In genomic region chr7:197413-198335, GRCh38 we compare ENCODE assay signal across 1 cellular context.
TF ChIP-seq lines count a peak whose summit lies in the region.

No MANE protein-coding gene starts in this region.

TF ChIP-seq in HepG2, 621 proteins besides CTCF, POLR2A, EP300 and RAD21 (continued from another document and continues in another):
- TF ChIP-seq ZNF687 (CRISPR knock-in tag; IDR thresholded peaks at IDR 0.05) (peak; percentile 91), ZNF350 (CRISPR knock-in tag; IDR thresholded peaks at IDR 0.05; ENCODE audit: borderline replicate concordance, low read depth) (no peak), ZMYM2 (CRISPR knock-in tag; IDR thresholded peaks at IDR 0.05) (peak; percentile 40; the same call in 1 of the 2 replicates), ZNF782 (CRISPR knock-in tag; IDR thresholded peaks at IDR 0.05; ENCODE audit: borderline replicate concordance) (no peak), ZNF101 (CRISPR knock-in tag; IDR thresholded peaks at IDR 0.05; ENCODE audit: borderline replicate concordance, low read depth) (no peak), ZNF883 (CRISPR knock-in tag; IDR thresholded peaks at IDR 0.05; ENCODE audit: not compliant biosample characterization) (no peak), NFATC3 (CRISPR knock-in tag; IDR thresholded peaks at IDR 0.05) (no peak), ZNF512B (CRISPR knock-in tag; IDR thresholded peaks at IDR 0.05; ENCODE audit: borderline replicate concordance) (no peak), ZNF180 (CRISPR knock-in tag; IDR thresholded peaks at IDR 0.05; ENCODE audit: borderline replicate concordance, low read depth) (no peak), U2AF1 (optimal IDR thresholded peaks at IDR 0.05; ENCODE audit: low read depth, low read length) (no peak), NR3C1 (CRISPR knock-in tag; IDR thresholded peaks at IDR 0.05) (no peak), RBFOX2 (IDR thresholded peaks at IDR 0.05; ENCODE audit: low read depth, low read length) (no peak), HNRNPL (IDR thresholded peaks at IDR 0.05; ENCODE audit: low read depth, low read length) (peak; percentile 85; the same call in 1 of the 2 replicates), KMT2A (CRISPR knock-in tag; IDR thresholded peaks at IDR 0.05) (peak; percentile 52; the same call in 1 of the 2 replicates), ELF4 (CRISPR knock-in tag; IDR thresholded peaks at IDR 0.05; ENCODE audit: borderline replicate concordance) (no peak), KDM5B (CRISPR knock-in tag; IDR thresholded peaks at IDR 0.05; ENCODE audit: borderline replicate concordance) (peak; percentile 5; the same call in 1 of the 2 replicates), NR2F2 (IDR thresholded peaks at IDR 0.05; ENCODE audit: borderline replicate concordance, low read depth) (no peak), ZNF343 (CRISPR knock-in tag; IDR thresholded peaks at IDR 0.05) (no peak), RORA (CRISPR knock-in tag; IDR thresholded peaks at IDR 0.05) (no peak), HNRNPUL1 (IDR thresholded peaks at IDR 0.05; ENCODE audit: low read depth, low read length) (no peak), ZNF616 (CRISPR knock-in tag; IDR thresholded peaks at IDR 0.05; ENCODE audit: low read depth) (no peak), RFX3 (CRISPR knock-in tag; IDR thresholded peaks at IDR 0.05) (no peak), ZNF792 (CRISPR knock-in tag; IDR thresholded peaks at IDR 0.05) (no peak), TCF12 (IDR thresholded peaks at IDR 0.05) (no peak), TCF12 (CRISPR knock-in tag; IDR thresholded peaks at IDR 0.05) (no peak), ZFP82 (CRISPR knock-in tag; IDR thresholded peaks at IDR 0.05; ENCODE audit: borderline replicate concordance) (no peak), ZNF546 (CRISPR knock-in tag; conservative IDR thresholded peaks at IDR 0.05) (no peak), ZFP62 (CRISPR knock-in tag; IDR thresholded peaks at IDR 0.05) (no peak), HCFC1 (IDR thresholded peaks at IDR 0.05; ENCODE audit: low read depth, low read length) (no peak), ZNF44 (CRISPR knock-in tag; IDR thresholded peaks at IDR 0.05) (no peak), SP4 (CRISPR knock-in tag; IDR thresholded peaks at IDR 0.05) (no peak; the same call in 1 of the 2 replicates), GTF3A (CRISPR knock-in tag; conservative IDR thresholded peaks at IDR 0.05) (no peak), ZSCAN29 (CRISPR knock-in tag; conservative IDR thresholded peaks at IDR 0.05) (no peak), MIER2 (CRISPR knock-in tag; IDR thresholded peaks at IDR 0.05) (0 out of 2 replicates have a peak, but pooled peaks have one; percentile 37), ZNF784 (CRISPR knock-in tag; IDR thresholded peaks at IDR 0.05; ENCODE audit: borderline replicate concordance) (no peak), TFE3 (CRISPR knock-in tag; IDR thresholded peaks at IDR 0.05) (0 out of 2 replicates have a peak, but pooled peaks have one; percentile 37), RFXANK (CRISPR knock-in tag; IDR thresholded peaks at IDR 0.05) (no peak), FUBP1 (CRISPR knock-in tag; IDR thresholded peaks at IDR 0.05; ENCODE audit: borderline replicate concordance) (no peak), ZNF501 (CRISPR knock-in tag; IDR thresholded peaks at IDR 0.05) (no peak), KDM1A (CRISPR knock-in tag; IDR thresholded peaks at IDR 0.05) (no peak), ZNF354B (CRISPR knock-in tag; IDR thresholded peaks at IDR 0.05) (no peak), ZNF737 (CRISPR knock-in tag; IDR thresholded peaks at IDR 0.05; ENCODE audit: borderline replicate concordance) (no peak), ATF7 (IDR thresholded peaks at IDR 0.05) (no peak), ATF7 (CRISPR knock-in tag; IDR thresholded peaks at IDR 0.05) (no peak), NFE2L2 (IDR thresholded peaks at IDR 0.05; ENCODE audit: low read length) (no peak), SRSF9 (IDR thresholded peaks at IDR 0.05; ENCODE audit: borderline replicate concordance, insufficient read depth, low read depth, low read length, poor library complexity, severe bottlenecking) (no peak), MZF1 (CRISPR knock-in tag; IDR thresholded peaks at IDR 0.05; ENCODE audit: borderline replicate concordance) (no peak), ZBTB38 (CRISPR knock-in tag; IDR thresholded peaks at IDR 0.05) (peak; percentile 93), ZNF124 (CRISPR knock-in tag; IDR thresholded peaks at IDR 0.05) (0 out of 2 replicates have a peak, but pooled peaks have one; percentile 46), ZNF326 (CRISPR knock-in tag; IDR thresholded peaks at IDR 0.05; ENCODE audit: borderline replicate concordance) (no peak), KDM2A (CRISPR knock-in tag; IDR thresholded peaks at IDR 0.05; ENCODE audit: borderline replicate concordance, low read depth) (peak; percentile 24; the same call in 1 of the 2 replicates), HOXA7 (CRISPR knock-in tag; IDR thresholded peaks at IDR 0.05) (no peak), YEATS2 (CRISPR knock-in tag; IDR thresholded peaks at IDR 0.05; ENCODE audit: borderline replicate concordance) (0 out of 2 replicates have a peak, but pooled peaks have one; percentile 26), ZNF510 (CRISPR knock-in tag; IDR thresholded peaks at IDR 0.05; ENCODE audit: low read depth) (no peak), KDM3A (CRISPR knock-in tag; IDR thresholded peaks at IDR 0.05; ENCODE audit: low read depth) (peak; percentile 75; the same call in 1 of the 2 replicates), MXD1 (CRISPR knock-in tag; IDR thresholded peaks at IDR 0.05) (no peak), ZFP36L2 (CRISPR knock-in tag; IDR thresholded peaks at IDR 0.05) (no peak), GZF1 (CRISPR knock-in tag; IDR thresholded peaks at IDR 0.05) (no peak), ZNF557 (CRISPR knock-in tag; IDR thresholded peaks at IDR 0.05) (no peak), ZBTB10 (CRISPR knock-in tag; IDR thresholded peaks at IDR 0.05; ENCODE audit: borderline replicate concordance) (0 out of 2 replicates have a peak, but pooled peaks have one; percentile 7), MXD4 (CRISPR knock-in tag; IDR thresholded peaks at IDR 0.05) (no peak)
